Comparison of ENCODE assay signal across 8 cellular contexts in the genomic region with DNA sequence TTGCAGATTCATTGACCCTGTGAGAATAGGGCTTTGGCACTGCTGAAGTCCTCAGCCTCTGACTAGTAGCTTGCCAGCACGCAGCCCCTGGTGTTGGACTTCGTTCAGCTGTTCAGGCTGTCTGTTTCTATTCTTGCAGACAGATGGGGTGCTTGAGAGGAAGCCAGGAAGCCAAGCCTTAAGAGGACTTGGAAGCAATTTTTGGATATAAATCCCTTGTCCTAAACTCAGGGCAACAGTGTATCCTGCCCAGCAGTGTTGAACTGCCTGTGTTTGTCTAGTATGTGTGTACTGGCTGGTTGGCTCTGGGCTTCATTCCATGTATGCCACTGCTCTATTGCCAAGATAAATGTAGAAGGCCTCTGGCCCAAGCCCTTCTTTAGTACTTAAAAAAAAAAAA.
DNase-seq lines count a peak whose midpoint lies in the region; TF ChIP-seq lines count a peak whose summit lies in the region.

No MANE protein-coding gene starts in this region.

- TF ChIP-seq CTCF in SK-N-SH (IDR thresholded peaks at IDR 0.05): 0 out of 2 replicates have a peak, but pooled peaks have one; percentile 15
- no peak for TF ChIP-seq CTCF in glutamatergic neuron (IDR thresholded peaks at IDR 0.05; ENCODE audit: partially characterized antibody, unreplicated experiment)

- no peaks in the 10 kb centered on the region for H3K9me3 Mint-ChIP-seq in glutamatergic neuron (ENCODE audit: unreplicated experiment)
- no peaks in the 10 kb centered on the region for H3K9me3 Mint-ChIP-seq in activated T-helper 2 cell treated with anti-CD3 and anti-CD28 coated beads, Interferon-gamma antibody, Interleukin-2, Interleukin-4, amounts not matched to agents 10 μg/mL and 5 μg/mL and 100 μg/mL, durations not matched to agents 14 hours and 24 hours and 36 hours

- DNase-seq in H4 (ENCODE audit: low spot score) (peak; percentile 12), SK-N-SH (peak; percentile 34), glutamatergic neuron (peak; percentile 33), putamen (ENCODE audit: low spot score) (peak; percentile 78), KG1 (lab: John Stamatoyannopoulos, UW) (no peak)
- DNase-seq in stimulated activated CD4-positive, alpha-beta T cell treated with anti-CD3 and anti-CD28 coated beads, Interleukin-4, amount 100 ng/mL, for 24 hours: no peak
- DNase-seq in activated T-helper 2 cell treated with anti-CD3 and anti-CD28 coated beads, Interferon-gamma antibody, Interleukin-2, Interleukin-4, amounts not matched to agents 10 μg/mL and 5 μg/mL and 100 μg/mL, durations not matched to agents 14 hours and 24 hours and 36 hours (ENCODE audit: low spot score): no peak
- no peak for DNase-seq in activated CD8-positive, alpha-beta memory T cell treated with anti-CD3 and anti-CD28 coated beads, Interleukin-2, amount 50 U/mL, for 48 hours

- CTCF ChIA-PET in SK-N-SH (lab: Yijun Ruan, JAX): interaction anchor here (1.3 kb wide), 1 partner anchor 15 kb away, joined by 4 read pairs; no protein-coding TSS in a partner anchor

- no peaks in the 10 kb centered on the region for H3K79me2 ChIP-seq in SK-N-SH (ENCODE audit: insufficient read depth)

- no peaks in the 10 kb centered on the region for H3K36me3 ChIP-seq in SK-N-SH (replicated peaks in 1 of 2; ENCODE audit: control insufficient read depth in 1 of 2, insufficient read depth in 2 of 2, low read length in 1 of 2)

- no peaks in the 10 kb centered on the region for H3K9me3 ChIP-seq in SK-N-SH

- no peak overlapping the region for H3K4me3 ChIP-seq in SK-N-SH (ENCODE audit: low read depth in 2 of 2, low read length in 1 of 2)

- no peak for TF ChIP-seq EP300 in SK-N-SH (IDR thresholded peaks at IDR 0.05; ENCODE audit: borderline replicate concordance in 1 of 2, low read depth in 1 of 2, low read length in 1 of 2)

- H2AFZ ChIP-seq in SK-N-SH (ENCODE audit: low read depth): no peak overlapping the region

- H3K4me2 ChIP-seq in SK-N-SH: no peak overlapping the region

- WGBS in SK-N-SH (ENCODE audit: low lambda C conversion rate): 44% methylated on average over 2 of the region's 2 CpGs

- no peak overlapping the region for H3K9ac ChIP-seq in SK-N-SH

- no peak overlapping the region for H3K4me3 Mint-ChIP-seq in glutamatergic neuron (ENCODE audit: unreplicated experiment)
- H3K4me3 Mint-ChIP-seq in activated T-helper 2 cell treated with anti-CD3 and anti-CD28 coated beads, Interferon-gamma antibody, Interleukin-2, Interleukin-4, amounts not matched to agents 10 μg/mL and 5 μg/mL and 100 μg/mL, durations not matched to agents 14 hours and 24 hours and 36 hours (ENCODE audit: low read depth): no peak overlapping the region

- H3K4me1 ChIP-seq in SK-N-SH (ENCODE audit: control insufficient read depth in 1 of 2, insufficient read depth in 2 of 2, low read depth in 1 of 2, low read length in 1 of 2): peaks cover 0 to 4% of the 10 kb centered on the region in 2 experiments; a peak in 2 of 4 replicates

- peak overlapping the region; percentile 40 for H3K27ac Mint-ChIP-seq in glutamatergic neuron (ENCODE audit: unreplicated experiment)
- H3K27ac Mint-ChIP-seq in activated T-helper 2 cell treated with anti-CD3 and anti-CD28 coated beads, Interferon-gamma antibody, Interleukin-2, Interleukin-4, amounts not matched to agents 10 μg/mL and 5 μg/mL and 100 μg/mL, durations not matched to agents 14 hours and 24 hours and 36 hours: no peak overlapping the region

- 0 out of 2 replicates have a peak, but pooled peaks have one; percentile 18 for TF ChIP-seq RAD21 in SK-N-SH (IDR thresholded peaks at IDR 0.05; ENCODE audit: low read length)

- intact Hi-C loops in activated T-helper 2 cell treated with anti-CD3 and anti-CD28 coated beads, Interferon-gamma antibody, Interleukin-2, Interleukin-4, amounts not matched to agents 10 μg/mL and 5 μg/mL and 100 μg/mL, durations not matched to agents 14 hours and 24 hours and 36 hours (cut with micrococcal nuclease): no loop called here

- H3F3A ChIP-seq in SK-N-SH (replicated peaks; ENCODE audit: insufficient read depth): no peaks in the 10 kb centered on the region

- H3K4me1 Mint-ChIP-seq in glutamatergic neuron (ENCODE audit: low read depth, unreplicated experiment): peaks cover 11% of the 10 kb centered on the region
- H3K4me1 Mint-ChIP-seq in activated T-helper 2 cell treated with anti-CD3 and anti-CD28 coated beads, Interferon-gamma antibody, Interleukin-2, Interleukin-4, amounts not matched to agents 10 μg/mL and 5 μg/mL and 100 μg/mL, durations not matched to agents 14 hours and 24 hours and 36 hours (ENCODE audit: low read depth): peaks cover 2% of the 10 kb centered on the region

- POLR2A ChIA-PET in SK-N-SH (lab: Yijun Ruan, JAX): no interaction called here

- H3K27me3 Mint-ChIP-seq in glutamatergic neuron (ENCODE audit: unreplicated experiment): peaks cover 1% of the 10 kb centered on the region
- H3K27me3 Mint-ChIP-seq in activated T-helper 2 cell treated with anti-CD3 and anti-CD28 coated beads, Interferon-gamma antibody, Interleukin-2, Interleukin-4, amounts not matched to agents 10 μg/mL and 5 μg/mL and 100 μg/mL, durations not matched to agents 14 hours and 24 hours and 36 hours (ENCODE audit: low read depth): no peaks in the 10 kb centered on the region

- no peaks in the 10 kb centered on the region for H3K27me3 ChIP-seq in SK-N-SH (ENCODE audit: insufficient read depth)

- no peaks in the 10 kb centered on the region for H3K9me2 ChIP-seq in SK-N-SH

- no peaks in the 10 kb centered on the region for H4K20me1 ChIP-seq in SK-N-SH (ENCODE audit: insufficient read depth)

- H3K36me3 Mint-ChIP-seq in glutamatergic neuron (ENCODE audit: unreplicated experiment): no peaks in the 10 kb centered on the region
- no peaks in the 10 kb centered on the region for H3K36me3 Mint-ChIP-seq in activated T-helper 2 cell treated with anti-CD3 and anti-CD28 coated beads, Interferon-gamma antibody, Interleukin-2, Interleukin-4, amounts not matched to agents 10 μg/mL and 5 μg/mL and 100 μg/mL, durations not matched to agents 14 hours and 24 hours and 36 hours (ENCODE audit: low read depth)

- H3K27ac ChIP-seq in SK-N-SH (ENCODE audit: low read depth in 2 of 2, low read length in 1 of 2): peak overlapping the region in 1 of 2 experiments; percentile 36; a peak in 1 of 4 replicates

TF ChIP-seq in SK-N-SH, 30 proteins besides CTCF, POLR2A, EP300 and RAD21:
- TF ChIP-seq, protein P1, sequence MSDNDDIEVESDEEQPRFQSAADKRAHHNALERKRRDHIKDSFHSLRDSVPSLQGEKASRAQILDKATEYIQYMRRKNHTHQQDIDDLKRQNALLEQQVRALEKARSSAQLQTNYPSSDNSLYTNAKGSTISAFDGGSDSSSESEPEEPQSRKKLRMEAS (IDR thresholded peaks at IDR 0.05; ENCODE audit: low read depth): no peak
- TF ChIP-seq SMC3 (IDR thresholded peaks at IDR 0.05; ENCODE audit: low read depth, low read length) (no peak; the same call in 1 of the 2 replicates), SIN3A (IDR thresholded peaks at IDR 0.05; ENCODE audit: borderline replicate concordance, low read depth, low read length) (no peak)

Comparison
In these comparisons a context has a peak if more than half of its experiments do, and no peak if none do; other contexts are left out.
1. DNase-seq: peak in H4 (single experiment), SK-N-SH (single experiment), glutamatergic neuron (single experiment) and putamen (single experiment); none in stimulated activated CD4-positive, alpha-beta T cell treated with anti-CD3 and anti-CD28 coated beads, Interleukin-4, amount 100 ng/mL, for 24 hours (single experiment), KG1 (single experiment), activated T-helper 2 cell treated with anti-CD3 and anti-CD28 coated beads, Interferon-gamma antibody, Interleukin-2, Interleukin-4, amounts not matched to agents 10 μg/mL and 5 μg/mL and 100 μg/mL, durations not matched to agents 14 hours and 24 hours and 36 hours (single experiment) and activated CD8-positive, alpha-beta memory T cell treated with anti-CD3 and anti-CD28 coated beads, Interleukin-2, amount 50 U/mL, for 48 hours (single experiment).